ENCODE assay signal across 7 cellular contexts in the genomic region with DNA sequence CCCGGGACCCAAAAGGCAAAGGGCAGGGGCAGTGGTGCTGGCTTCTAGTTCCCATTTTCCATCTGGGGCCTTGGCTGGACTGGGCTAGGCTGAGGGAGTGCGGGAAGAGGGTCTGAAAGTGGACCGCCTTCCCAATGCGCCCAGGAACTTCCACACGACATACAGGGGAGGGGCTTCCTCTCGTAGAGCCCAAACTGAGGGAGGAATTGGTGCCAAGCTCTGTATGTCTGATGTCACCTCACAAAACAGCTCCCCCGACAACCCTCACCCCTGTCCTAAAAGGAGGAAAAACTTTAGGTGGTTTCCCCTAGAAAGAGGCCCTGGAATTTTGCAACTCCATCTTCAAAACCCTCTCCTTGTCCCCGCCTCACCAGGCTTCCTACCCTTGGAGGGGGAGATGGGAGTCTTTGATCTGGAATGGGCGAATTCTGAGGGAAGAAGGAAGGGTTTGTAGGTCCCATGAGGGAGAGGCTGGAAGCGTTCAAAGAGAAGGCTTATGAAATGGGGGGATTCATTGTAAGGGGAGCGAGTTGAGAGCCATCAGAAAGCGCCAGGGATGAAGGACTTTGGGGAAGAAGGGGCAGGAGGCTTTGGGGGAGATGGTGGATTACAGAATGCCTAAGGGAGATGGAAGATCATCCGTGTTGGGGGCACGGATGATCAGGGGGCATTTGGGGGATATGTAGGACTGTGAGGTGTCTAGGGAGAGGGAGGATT. TPM values are rescaled to one million over a fixed set of nuclear protein-coding genes. Genes with fewer than 3 reads are reported as not detected.
DNase-seq lines count a peak whose midpoint lies in the region; TF ChIP-seq lines count a peak whose summit lies in the region.

No MANE protein-coding gene starts in this region.

- H2AFZ ChIP-seq in fibroblast of lung (ENCODE audit: low read length) = peak overlapping the region; percentile 77

- peak overlapping the region; percentile 84 for H3K4me3 ChIP-seq in GM12864 (ENCODE audit: low read depth, low read length)
- peak overlapping the region; percentile 92 for H3K4me3 ChIP-seq in SK-N-MC
- peak overlapping the region; percentile 82 to 96 (median 89) for H3K4me3 ChIP-seq in fibroblast of lung (replicated peaks in 1 of 4; ENCODE audit: control extremely low read depth in 1 of 4, insufficient read depth in 1 of 4, low read depth in 3 of 4, low read length in 4 of 4)

- no peaks in the 10 kb centered on the region for H3K36me3 ChIP-seq in SK-N-MC (ENCODE audit: insufficient read depth, low read length)
- no peaks in the 10 kb centered on the region for H3K36me3 ChIP-seq in fibroblast of lung (ENCODE audit: control insufficient read depth, insufficient read depth, low read length)

- no peak overlapping the region for H3K27ac ChIP-seq in SK-N-MC
- H3K27ac ChIP-seq in fibroblast of lung (ENCODE audit: insufficient read depth, low read length) = peak overlapping the region; percentile 80

- DNase-seq in GM12864 (ENCODE audit: low read depth) = no peak
- DNase-seq in SK-N-MC (ENCODE audit: low read depth, low spot score) = no peak
- no peak for DNase-seq in fibroblast of lung (ENCODE audit: low read depth in 2 of 2)
- DNase-seq in pons (ENCODE audit: low spot score) = peak; percentile 72
- no peak for DNase-seq in SKM-1 treated with dmso at 0.1 percent for 144 hours (lab: John Stamatoyannopoulos, UW; ENCODE audit: unreplicated experiment)
- DNase-seq in amniotic stem cell (lab: John Stamatoyannopoulos, UW) = no peak
- no peak for DNase-seq in A172 (ENCODE audit: low spot score)

- H3K9me3 ChIP-seq in SK-N-MC (ENCODE audit: low read depth, low read length) (no peaks in the 10 kb centered on the region), fibroblast of lung (ENCODE audit: control insufficient read depth, insufficient read depth, low read depth, low read length) (no peaks in the 10 kb centered on the region)

- peaks cover 7% of the 10 kb centered on the region for H3K4me1 ChIP-seq in fibroblast of lung (ENCODE audit: control insufficient read depth, extremely low read depth, insufficient read depth, low read length)

- H3K9ac ChIP-seq in SK-N-MC (ENCODE audit: insufficient read length) (peak overlapping the region; percentile 74), fibroblast of lung (ENCODE audit: insufficient read depth, low read length) (peak overlapping the region; percentile 73)

- H4K20me1 ChIP-seq in fibroblast of lung (ENCODE audit: control insufficient read depth, extremely low read depth, insufficient read depth, low read length) = no peaks in the 10 kb centered on the region

- peak overlapping the region; percentile 94 for H3K4me2 ChIP-seq in fibroblast of lung (ENCODE audit: extremely low read depth, insufficient read depth, low read length)

- H3K79me2 ChIP-seq in fibroblast of lung (ENCODE audit: control insufficient read depth, insufficient read depth, low read length) = peaks cover 36% of the 10 kb centered on the region

- no peak for TF ChIP-seq CTCF in GM12864 (IDR thresholded peaks at IDR 0.05; ENCODE audit: low read depth, low read length, missing control alignments)
- no peak for TF ChIP-seq CTCF in fibroblast of lung (conservative IDR thresholded peaks at IDR 0.05 in 1 of 2, IDR thresholded peaks at IDR 0.05 in 1 of 2; ENCODE audit: low read depth in 1 of 2, low read length in 2 of 2)

- H3K27me3 ChIP-seq in fibroblast of lung (ENCODE audit: control insufficient read depth, insufficient read depth, low read length) = no peaks in the 10 kb centered on the region

RNA-seq across cellular contexts. Expression of gene GLTP, which starts 0.9 kb away (rescaled TPM):
- total RNA-seq in fibroblast of lung = 37.8 and 51.2 TPM in 2 replicates
- 67.9 and 76.5 TPM in 2 replicates for polyA plus RNA-seq in fibroblast of lung
- polyA plus RNA-seq in fibroblast of lung (2012) = 54.5 and 62.9 TPM in 2 replicates
- 54.7 and 58.5 TPM in 2 replicates for polyA minus RNA-seq in fibroblast of lung (ENCODE audit: low replicate concordance)
- total RNA-seq in A172 (2014; rRNA removed; shearing (Covaris generic)) = 37.9 and 39.1 TPM in 2 replicates

RNA-seq across cellular contexts. Expression of gene TCHP, which starts 20.6 kb away (rescaled TPM):
- total RNA-seq in fibroblast of lung = 9.2 and 9.4 TPM in 2 replicates
- 10.3 and 14.0 TPM in 2 replicates for polyA plus RNA-seq in fibroblast of lung
- polyA plus RNA-seq in fibroblast of lung (2012) = 14.8 and 17.6 TPM in 2 replicates
- polyA minus RNA-seq in fibroblast of lung (ENCODE audit: low replicate concordance) = 2.2 and 6.0 TPM in 2 replicates
- 17.6 and 21.9 TPM in 2 replicates for total RNA-seq in A172 (2014; rRNA removed; shearing (Covaris generic))

RNA-seq across cellular contexts. Expression of gene TRPV4, which starts 46.3 kb away (rescaled TPM):
- 0.51 and 0.66 TPM in 2 replicates for total RNA-seq in fibroblast of lung
- polyA plus RNA-seq in fibroblast of lung = 0.83 and 1.5 TPM in 2 replicates
- 0.65 and 1.6 TPM in 2 replicates for polyA plus RNA-seq in fibroblast of lung (2012)
- 1.6 and 7.0 TPM in 2 replicates for polyA minus RNA-seq in fibroblast of lung (ENCODE audit: low replicate concordance)
- total RNA-seq in A172 (2014; rRNA removed; shearing (Covaris generic)) = not detected in 2 replicates
